ENCODE assay signal across 30 cellular contexts in genomic region chr18:66111018-66111417, GRCh38.
"Had no signal": no experiment of that assay in that cellular context is flagged by ENCODE, and none has a peak within 500 bp of the region (broad histone marks: within the 10 kb centered on the region; RNA-seq: fewer than 3 reads in every experiment).

No MANE protein-coding gene starts in this region.

- H3K4me3 ChIP-seq: MG63, PC-9, SJSA1 had no signal

- H3K27ac ChIP-seq: PC-9, RWPE1, SJSA1 had no signal

- H3K27me3 ChIP-seq: MG63, SJSA1 had no signal

- H3K4me1 ChIP-seq: SJSA1 had no signal

- H3K9me3 ChIP-seq: MG63, SJSA1 had no signal

- ATAC-seq: Panc1, SK-N-SH treated with all-trans-retinoic acid at 6 μM for 48 hours had no signal

- H2AFZ ChIP-seq: PC-9 had no signal

- DNase-seq: Kasumi-1, MG63, NCI-H1048, NCI-H1092 treated with DMSO at 0.1 percent for 48 hours, NCI-H1105 treated with DMSO at 0.1 percent for 48 hours, NCI-H1417, NCI-H1436, NCI-H146, NCI-H1694, NCI-H187, NCI-H1930, NCI-H2029 treated with DMSO at 0.1 percent for 48 hours, NCI-H2081 treated with DMSO at 0.1 percent for 48 hours, NCI-H2107, NCI-H2171, NCI-H226, NCI-H446 treated with DMSO at 0.1 percent for 48 hours, NCI-H510A, NCI-H524, NCI-H526, NCI-H69, NCI-H748 treated with DMSO at 0.1 percent for 48 hours, NCI-H82, PC-9, Right ventricle myocardium superior, SHP77 treated with DMSO at 0.1 percent for 48 hours had no signal

- H3K4me2 ChIP-seq: PC-9 had no signal

- H3K36me3 ChIP-seq: MG63, SJSA1 had no signal
